ENCODE assay signal across 4 cellular contexts in the genomic region with DNA sequence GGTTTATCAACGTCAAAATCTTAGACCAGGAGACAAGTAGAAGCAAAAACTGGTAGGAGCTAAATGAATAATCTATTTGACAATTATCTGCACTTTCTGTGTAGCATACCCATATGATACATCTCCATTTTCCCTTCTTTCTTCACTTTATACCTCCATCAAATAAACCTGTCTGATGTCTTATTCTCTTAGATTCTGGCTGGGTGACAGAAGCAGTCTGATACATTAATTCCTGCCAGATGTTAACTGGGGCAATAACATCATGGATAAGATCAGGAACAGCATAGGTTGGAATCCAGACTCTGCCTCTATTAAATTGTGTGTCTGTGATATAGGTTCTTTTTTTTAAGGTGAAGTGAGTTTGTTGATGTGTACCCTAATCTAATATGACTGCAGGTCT. TPM values are rescaled to one million over a fixed set of nuclear protein-coding genes. Genes with fewer than 3 reads are reported as not detected.
"Had no signal": no experiment of that assay in that cellular context is flagged by ENCODE, and none has a peak within 500 bp of the region (broad histone marks: within the 10 kb centered on the region; RNA-seq: fewer than 3 reads in every experiment).

No MANE protein-coding gene starts in this region.

- DNase-seq: GDM1, GF-D8 had no signal

- H3K4me3 ChIP-seq: GM12878 had no signal

- ATAC-seq: GM12878 had no signal

RNA-seq across cellular contexts. Expression of gene RERG, which starts 11.7 kb away (rescaled TPM):
- total RNA-seq: G401 had no signal
